In genomic region chr1:109905520-109905919, GRCh38 we compare ENCODE assay signal across 19 cellular contexts. TPM values are rescaled to one million over a fixed set of nuclear protein-coding genes. Genes with fewer than 3 reads are reported as not detected.
A peak's percentile ranks its signal among the peaks of the same experiment; 100 is the strongest.
DNase-seq lines count a peak whose midpoint lies in the region; ATAC-seq and TF ChIP-seq lines count a peak whose summit lies in the region.
"Had no signal": no experiment of that assay in that cellular context is flagged by ENCODE, and none has a peak within 500 bp of the region (broad histone marks: within the 10 kb centered on the region; RNA-seq: fewer than 3 reads in every experiment).

No MANE protein-coding gene starts in this region.

- ATAC-seq in DND-41 (ENCODE audit: insufficient read depth, low read depth) (no peak), HG03159 (IDR thresholded peaks at IDR 0.05; ENCODE audit: unreplicated experiment) (no peak), GM21528 (IDR thresholded peaks at IDR 0.05; ENCODE audit: low FRiP score, unreplicated experiment) (no peak)
- ATAC-seq in naive thymus-derived CD8-positive, alpha-beta T cell: no peak
- ATAC-seq: heart right ventricle had no signal

- H3K4me1 ChIP-seq in DND-41 (ENCODE audit: insufficient read depth, low read length): peaks cover 32% of the 10 kb centered on the region
- no peaks in the 10 kb centered on the region for H3K4me1 ChIP-seq in colonic mucosa
- H3K4me1 ChIP-seq: prostate gland had no signal

- peaks cover 14% of the 10 kb centered on the region for H3K36me3 Mint-ChIP-seq in T-helper 1 cell treated with Interleukin-12 subunit alpha and Interleukin-12 subunit beta and Interleukin-4 antibody, amounts not matched to agents 30 μg/mL and 1 μg/mL, for 36 hours (ENCODE audit: low read depth)
- peaks cover 3% of the 10 kb centered on the region for H3K36me3 Mint-ChIP-seq in activated T-helper 1 cell treated with anti-CD3 and anti-CD28 coated beads, Interleukin-12 subunit alpha, Interleukin-12 subunit beta, Interleukin-2, Interleukin-4 antibody, amounts not matched to agents 30 ng/mL and 10 ng/mL and 1 ng/mL, durations not matched to agents 14 hours and 24 hours and 36 hours (ENCODE audit: low read depth)
- H3K36me3 Mint-ChIP-seq in naive thymus-derived CD8-positive, alpha-beta T cell: no peaks in the 10 kb centered on the region

- H3K36me3 ChIP-seq in DND-41 (ENCODE audit: insufficient read depth, low read length) (no peaks in the 10 kb centered on the region), colonic mucosa (no peaks in the 10 kb centered on the region)
- H3K36me3 ChIP-seq: heart right ventricle, prostate gland, tibial nerve had no signal

- no peaks in the 10 kb centered on the region for H3K9me3 ChIP-seq in DND-41 (ENCODE audit: insufficient read depth, low read length, severe bottlenecking)
- no peaks in the 10 kb centered on the region for H3K9me3 ChIP-seq in colonic mucosa
- H3K9me3 ChIP-seq: heart right ventricle, prostate gland, tibial nerve had no signal

- H3K27ac ChIP-seq in DND-41 (ENCODE audit: low read length) (peak overlapping the region; percentile 56), colonic mucosa (no peak overlapping the region)
- H3K27ac ChIP-seq: 22Rv1, prostate gland, SK-N-MC had no signal

- H3K27me3 Mint-ChIP-seq in T-helper 1 cell treated with Interleukin-12 subunit alpha and Interleukin-12 subunit beta and Interleukin-4 antibody, amounts not matched to agents 30 μg/mL and 1 μg/mL, for 36 hours (ENCODE audit: low read depth): no peaks in the 10 kb centered on the region
- no peaks in the 10 kb centered on the region for H3K27me3 Mint-ChIP-seq in activated T-helper 1 cell treated with anti-CD3 and anti-CD28 coated beads, Interleukin-12 subunit alpha, Interleukin-12 subunit beta, Interleukin-2, Interleukin-4 antibody, amounts not matched to agents 30 ng/mL and 10 ng/mL and 1 ng/mL, durations not matched to agents 14 hours and 24 hours and 36 hours (ENCODE audit: insufficient read depth)
- peaks cover 0 to 8% (median 0%) of the 10 kb centered on the region in 5 donors for H3K27me3 Mint-ChIP-seq in naive thymus-derived CD8-positive, alpha-beta T cell

- H3K9me3 Mint-ChIP-seq in T-helper 1 cell treated with Interleukin-12 subunit alpha and Interleukin-12 subunit beta and Interleukin-4 antibody, amounts not matched to agents 30 μg/mL and 1 μg/mL, for 36 hours: no peaks in the 10 kb centered on the region
- H3K9me3 Mint-ChIP-seq in activated T-helper 1 cell treated with anti-CD3 and anti-CD28 coated beads, Interleukin-12 subunit alpha, Interleukin-12 subunit beta, Interleukin-2, Interleukin-4 antibody, amounts not matched to agents 30 ng/mL and 10 ng/mL and 1 ng/mL, durations not matched to agents 14 hours and 24 hours and 36 hours: no peaks in the 10 kb centered on the region
- H3K9me3 Mint-ChIP-seq in naive thymus-derived CD8-positive, alpha-beta T cell: no peaks in the 10 kb centered on the region
- H3K9me3 Mint-ChIP-seq: H9 had no signal

- H3K9ac ChIP-seq in DND-41 (ENCODE audit: low read depth, low read length) (no peak overlapping the region), colonic mucosa (ENCODE audit: low read depth in 2 of 2, low read length in 2 of 2) (no peak overlapping the region)

- H3K27me3 ChIP-seq in DND-41 (ENCODE audit: insufficient read depth, low read length, poor library complexity): no peaks in the 10 kb centered on the region
- no peaks in the 10 kb centered on the region for H3K27me3 ChIP-seq in colonic mucosa
- H3K27me3 ChIP-seq: tibial nerve had no signal

- TF ChIP-seq CTCF in DND-41 (IDR thresholded peaks at IDR 0.05; ENCODE audit: borderline replicate concordance, extremely low read depth, low read length, poor library complexity, severe bottlenecking): no peak
- TF ChIP-seq CTCF in colonic mucosa (IDR thresholded peaks at IDR 0.05): no peak

- H4K20me1 ChIP-seq in DND-41 (ENCODE audit: insufficient read depth, low read length): no peaks in the 10 kb centered on the region

- no peak overlapping the region for H3K4me2 ChIP-seq in DND-41 (ENCODE audit: insufficient read depth, low read length)

- peaks cover 55% of the 10 kb centered on the region for H3K4me1 Mint-ChIP-seq in T-helper 1 cell treated with Interleukin-12 subunit alpha and Interleukin-12 subunit beta and Interleukin-4 antibody, amounts not matched to agents 30 μg/mL and 1 μg/mL, for 36 hours (ENCODE audit: low read depth)
- peaks cover 81% of the 10 kb centered on the region for H3K4me1 Mint-ChIP-seq in activated T-helper 1 cell treated with anti-CD3 and anti-CD28 coated beads, Interleukin-12 subunit alpha, Interleukin-12 subunit beta, Interleukin-2, Interleukin-4 antibody, amounts not matched to agents 30 ng/mL and 10 ng/mL and 1 ng/mL, durations not matched to agents 14 hours and 24 hours and 36 hours (ENCODE audit: low read depth)
- H3K4me1 Mint-ChIP-seq in naive thymus-derived CD8-positive, alpha-beta T cell: peaks cover 25 to 46% (median 37%) of the 10 kb centered on the region in 4 donors

- intact Hi-C loops in activated T-helper 1 cell treated with anti-CD3 and anti-CD28 coated beads, Interleukin-12 subunit alpha, Interleukin-12 subunit beta, Interleukin-2, Interleukin-4 antibody, amounts not matched to agents 30 ng/mL and 10 ng/mL and 1 ng/mL, durations not matched to agents 14 hours and 24 hours and 36 hours (cut with micrococcal nuclease): no loop called here
- intact Hi-C loops in colonic mucosa (cut with DNase I): no loop called here

- DNase-seq in T-helper 1 cell (no peak), DND-41 (no peak), colonic mucosa (no peak)
- DNase-seq in activated T-helper 1 cell treated with anti-CD3 and anti-CD28 coated beads, Interleukin-12 subunit alpha, Interleukin-12 subunit beta, Interleukin-2, Interleukin-4 antibody, amounts not matched to agents 30 ng/mL and 10 ng/mL and 1 ng/mL, durations not matched to agents 14 hours and 24 hours and 36 hours (ENCODE audit: low spot score): no peak
- no peak for DNase-seq in naive thymus-derived CD8-positive, alpha-beta T cell
- DNase-seq: effector CD8-positive, alpha-beta T cell; H9; heart right ventricle; KG1; NCI-H1105 treated with DMSO at 0.1 percent for 48 hours; NCI-H82 had no signal

- POLR2A ChIA-PET in naive thymus-derived CD8-positive, alpha-beta T cell (lab: Charles Lee): no interaction called here

- H3K4me3 Mint-ChIP-seq in T-helper 1 cell treated with Interleukin-12 subunit alpha and Interleukin-12 subunit beta and Interleukin-4 antibody, amounts not matched to agents 30 μg/mL and 1 μg/mL, for 36 hours: peak overlapping the region; percentile 71
- H3K4me3 Mint-ChIP-seq in activated T-helper 1 cell treated with anti-CD3 and anti-CD28 coated beads, Interleukin-12 subunit alpha, Interleukin-12 subunit beta, Interleukin-2, Interleukin-4 antibody, amounts not matched to agents 30 ng/mL and 10 ng/mL and 1 ng/mL, durations not matched to agents 14 hours and 24 hours and 36 hours: peak overlapping the region; percentile 72
- peak overlapping the region in 4 of 10 donors; percentile 66 to 82 (median 78) for H3K4me3 Mint-ChIP-seq in naive thymus-derived CD8-positive, alpha-beta T cell
- H3K4me3 Mint-ChIP-seq: H9 had no signal

- H2AFZ ChIP-seq in DND-41 (ENCODE audit: low read depth, low read length): peak overlapping the region; percentile 57

- no peaks in the 10 kb centered on the region for H3K79me2 ChIP-seq in DND-41 (ENCODE audit: insufficient read depth, low read length)

- H3K27ac Mint-ChIP-seq in T-helper 1 cell treated with Interleukin-12 subunit alpha and Interleukin-12 subunit beta and Interleukin-4 antibody, amounts not matched to agents 30 μg/mL and 1 μg/mL, for 36 hours: peak overlapping the region; percentile 97
- peak overlapping the region; percentile 97 for H3K27ac Mint-ChIP-seq in activated T-helper 1 cell treated with anti-CD3 and anti-CD28 coated beads, Interleukin-12 subunit alpha, Interleukin-12 subunit beta, Interleukin-2, Interleukin-4 antibody, amounts not matched to agents 30 ng/mL and 10 ng/mL and 1 ng/mL, durations not matched to agents 14 hours and 24 hours and 36 hours
- H3K27ac Mint-ChIP-seq in naive thymus-derived CD8-positive, alpha-beta T cell: peak overlapping the region; percentile 90 to 98 (median 96)
- H3K27ac Mint-ChIP-seq: H9 had no signal

- H3K4me3 ChIP-seq in DND-41 (ENCODE audit: low read depth in 1 of 2, low read length in 2 of 2) (no peak overlapping the region), colonic mucosa (no peak overlapping the region)
- H3K4me3 ChIP-seq: heart right ventricle, lung, prostate gland, SK-N-MC, tibial nerve had no signal

RNA-seq across cellular contexts. Expression of gene CSF1, which starts 5.1 kb away (rescaled TPM):
- 269 and 275 TPM in 2 replicates for total RNA-seq in activated T-helper 1 cell treated with anti-CD3 and anti-CD28 coated beads, Interleukin-12 subunit alpha, Interleukin-12 subunit beta, Interleukin-2, Interleukin-4 antibody, amounts not matched to agents 30 ng/mL and 10 ng/mL and 1 ng/mL, durations not matched to agents 14 hours and 24 hours and 36 hours
- total RNA-seq in naive thymus-derived CD8-positive, alpha-beta T cell: under 1 TPM; 0.27 to 0.44 TPM
- 1 to 10 TPM in 2 of 3 donors, under 1 TPM in 1; 0.68 to 1.6 (median 1.1) TPM for polyA plus RNA-seq in naive thymus-derived CD8-positive, alpha-beta T cell
- 10 to 100 TPM; 14.1 to 18.1 TPM for total RNA-seq in colonic mucosa

Comparison
In these comparisons a context has a peak if more than half of its experiments do, and no peak if none do; other contexts are left out.
1. RNA of gene CSF1, which starts 5.1 kb away (total RNA-seq): 269 to 275 TPM in activated T-helper 1 cell treated with anti-CD3 and anti-CD28 coated beads, Interleukin-12 subunit alpha, Interleukin-12 subunit beta, Interleukin-2, Interleukin-4 antibody, amounts not matched to agents 30 ng/mL and 10 ng/mL and 1 ng/mL, durations not matched to agents 14 hours and 24 hours and 36 hours; 14.1 to 18.1 TPM in colonic mucosa and 0.27 to 0.44 TPM in naive thymus-derived CD8-positive, alpha-beta T cell; every median in the first group is over 10 times any median in the second.
2. Peak in every context shown above with its lines, with median percentiles within 50 percentile points of each other: H3K27ac Mint-ChIP-seq.